ENCODE assay signal across 20 cellular contexts in the genomic region with DNA sequence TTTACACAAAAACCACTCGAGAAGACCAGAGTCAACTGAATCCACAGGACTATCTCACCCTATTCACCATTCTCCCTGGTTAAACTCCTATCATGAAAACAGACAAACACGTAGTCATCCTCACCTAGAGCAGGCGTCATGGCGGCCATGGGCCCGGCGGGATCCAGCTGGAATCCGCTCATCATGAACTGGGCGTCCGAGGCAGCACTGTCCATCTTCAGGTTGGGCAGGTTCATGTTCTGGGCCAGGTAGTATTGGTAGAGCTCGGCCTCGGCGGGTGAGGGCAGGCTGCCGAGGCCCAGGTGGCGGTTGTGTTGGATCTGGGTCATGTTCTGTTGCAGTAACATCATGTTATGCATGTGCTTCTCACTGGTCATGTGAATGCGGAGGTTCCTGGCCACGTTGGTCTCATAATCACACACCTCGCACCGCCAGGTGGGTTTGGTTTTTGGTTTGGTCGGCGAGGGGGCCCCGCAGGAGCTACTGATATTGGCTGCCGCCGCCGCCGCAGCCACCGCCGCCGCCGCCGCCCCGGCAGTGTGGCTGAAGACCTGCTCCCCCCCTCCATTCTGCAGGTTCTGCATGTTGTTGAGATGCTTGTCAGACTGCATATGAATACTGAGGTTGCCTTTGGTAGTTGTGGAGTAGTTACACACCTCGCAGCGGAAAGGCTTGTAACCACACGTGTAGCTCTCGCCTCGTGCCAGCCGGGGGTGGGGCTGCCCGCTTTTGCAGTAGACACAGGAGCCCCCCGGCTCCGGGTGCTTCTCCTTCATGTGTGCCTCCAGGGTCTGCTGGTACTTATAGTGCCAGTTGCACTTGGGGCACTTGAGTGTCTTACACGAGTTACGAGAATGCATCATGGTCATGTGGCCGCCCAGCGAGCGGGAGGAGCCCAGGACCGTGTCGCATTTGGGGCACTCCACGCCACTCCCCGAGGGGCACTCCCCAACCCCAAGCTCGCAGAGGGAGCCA.
DNase-seq lines count a peak whose midpoint lies in the region; ATAC-seq, FAIRE-seq and TF ChIP-seq lines count a peak whose summit lies in the region.
"Had no signal": no experiment of that assay in that cellular context is flagged by ENCODE, and none has a peak within 500 bp of the region (broad histone marks: within the 10 kb centered on the region; RNA-seq: fewer than 3 reads in every experiment).

No MANE protein-coding gene starts in this region.

- H3K4me3 ChIP-seq in HepG2 (replicated peaks in 1 of 3; ENCODE audit: insufficient read depth in 1 of 3, low read depth in 2 of 3, low read length in 3 of 3) = no peak overlapping the region
- H3K4me3 ChIP-seq in right lobe of liver = no peak overlapping the region
- H3K4me3 ChIP-seq: HAP-1 had no signal

- H3K27me3 ChIP-seq in HepG2 (ENCODE audit: control insufficient read depth in 1 of 2, insufficient read depth in 2 of 2, low read length in 2 of 2) = no peaks in the 10 kb centered on the region
- no peaks in the 10 kb centered on the region for H3K27me3 ChIP-seq in right lobe of liver

- H3K9me3 ChIP-seq in HepG2 (ENCODE audit: low read length) = no peaks in the 10 kb centered on the region
- H3K9me3 ChIP-seq in right lobe of liver = no peaks in the 10 kb centered on the region
- H3K9me3 ChIP-seq: HAP-1 had no signal

- H3K27me3 Mint-ChIP-seq in endothelial cell (ENCODE audit: unreplicated experiment) (peaks cover 8% of the 10 kb centered on the region), osteocyte (ENCODE audit: unreplicated experiment) (no peaks in the 10 kb centered on the region)
- H3K27me3 Mint-ChIP-seq: B cell; CD4-positive, alpha-beta T cell had no signal

- no peak for TF ChIP-seq CTCF in HepG2 (CRISPR knock-in tag; IDR thresholded peaks at IDR 0.05)
- TF ChIP-seq CTCF in right lobe of liver (IDR thresholded peaks at IDR 0.05) = no peak
- no peak for TF ChIP-seq CTCF in endothelial cell (IDR thresholded peaks at IDR 0.05; ENCODE audit: unreplicated experiment)
- TF ChIP-seq CTCF in osteocyte (IDR thresholded peaks at IDR 0.05) = no peak

- DNase-seq in HepG2 (ENCODE audit: low spot score) (no peak), right lobe of liver (no peak), endothelial cell (ENCODE audit: low spot score) (no peak), osteocyte (ENCODE audit: extremely low spot score, unreplicated experiment) (no peak), SHP77 treated with DMSO at 0.1 percent for 48 hours (lab: John Stamatoyannopoulos, UW) (no peak)
- no peak for DNase-seq in stimulated activated effector memory CD8-positive, alpha-beta T cell treated with anti-CD3 and anti-CD28 coated beads, Interleukin-12 subunit alpha, Interleukin-12 subunit beta, amount 100 ng/mL, for 72 hours (ENCODE audit: low spot score in 2 of 2)
- DNase-seq in activated T-cell treated with anti-CD3 and anti-CD28 coated beads, Interleukin-2, amount 50 U/mL, for 1 hour = no peak
- DNase-seq: ACHN; C1 segment of cervical spinal cord; Calu3; CD4-positive, alpha-beta T cell; DMS 273 treated with DMSO at 0.1 percent for 48 hours; DMS79 treated with DMSO at 0.1 percent for 48 hours; EL had no signal

- H3K36me3 Mint-ChIP-seq in endothelial cell (ENCODE audit: low read depth, unreplicated experiment) (peaks cover 31% of the 10 kb centered on the region), osteocyte (ENCODE audit: unreplicated experiment) (peaks cover 35% of the 10 kb centered on the region)
- no peaks in the 10 kb centered on the region for H3K36me3 Mint-ChIP-seq in stimulated activated effector memory CD8-positive, alpha-beta T cell treated with anti-CD3 and anti-CD28 coated beads, Interleukin-12 subunit alpha, Interleukin-12 subunit beta, amount 100 ng/mL, for 72 hours

- in situ Hi-C loops in HepG2 (cut with HindIII; ENCODE audit: extremely low pct_ligation_motif_present, low pct_unique_long_range_greater_than_20kb) = no loop called here

- H3K4me1 Mint-ChIP-seq in endothelial cell (ENCODE audit: unreplicated experiment) = no peaks in the 10 kb centered on the region
- peaks cover 53% of the 10 kb centered on the region for H3K4me1 Mint-ChIP-seq in osteocyte (ENCODE audit: unreplicated experiment)
- no peaks in the 10 kb centered on the region for H3K4me1 Mint-ChIP-seq in stimulated activated effector memory CD8-positive, alpha-beta T cell treated with anti-CD3 and anti-CD28 coated beads, Interleukin-12 subunit alpha, Interleukin-12 subunit beta, amount 100 ng/mL, for 72 hours
- H3K4me1 Mint-ChIP-seq: B cell had no signal

- TSS peak; percentile 76 for BruUV-seq in HepG2 (replicated peaks; lab: Mats Ljungman, UMichigan)

- CTCF ChIA-PET in HepG2 (lab: Yijun Ruan, JAX; ENCODE audit: low intra/inter-chr PET ratio, low total read pairs) = no interaction called here

- peaks cover 20% of the 10 kb centered on the region for H3K4me1 ChIP-seq in HepG2 (ENCODE audit: insufficient read depth, low read length)
- H3K4me1 ChIP-seq in right lobe of liver = peaks cover 0 to 4% (median 0%) of the 10 kb centered on the region in 4 donors
- H3K4me1 ChIP-seq: HAP-1 had no signal

- no peak for TF ChIP-seq RAD21 in HepG2 (CRISPR knock-in tag; IDR thresholded peaks at IDR 0.05)

- H3K4me3 Mint-ChIP-seq in endothelial cell (ENCODE audit: unreplicated experiment) (peak overlapping the region; percentile 35), osteocyte (ENCODE audit: unreplicated experiment) (no peak overlapping the region)
- H3K4me3 Mint-ChIP-seq in stimulated activated effector memory CD8-positive, alpha-beta T cell treated with anti-CD3 and anti-CD28 coated beads, Interleukin-12 subunit alpha, Interleukin-12 subunit beta, amount 100 ng/mL, for 72 hours = no peak overlapping the region
- H3K4me3 Mint-ChIP-seq: B cell; CD4-positive, alpha-beta T cell had no signal

- ATAC-seq in HepG2 (no peak), right lobe of liver (no peak), GM21576 (IDR thresholded peaks at IDR 0.05; ENCODE audit: unreplicated experiment) (no peak)
- ATAC-seq in stimulated activated effector memory CD8-positive, alpha-beta T cell treated with anti-CD3 and anti-CD28 coated beads, Interleukin-12 subunit alpha, Interleukin-12 subunit beta, amount 100 ng/mL, for 72 hours = no peak

- peaks cover 24 to 48% of the 10 kb centered on the region in 2 experiments for H3K36me3 ChIP-seq in HepG2 (replicated peaks in 1 of 2; ENCODE audit: control insufficient read depth in 1 of 2, insufficient read depth in 2 of 2, low read length in 2 of 2)
- H3K36me3 ChIP-seq in right lobe of liver = peaks cover 0 to 8% (median 0%) of the 10 kb centered on the region in 4 donors

- intact Hi-C loops in HepG2 (cut with micrococcal nuclease; ENCODE audit: unreplicated experiment) = no loop called here
- intact Hi-C loops in right lobe of liver (cut with DNase I) = loop anchor here in 1 of 2 donors (10.0 kb wide), 1 partner anchor 123 kb away; no protein-coding TSS in a partner anchor

- WGBS in HepG2 (ENCODE audit: low lambda C conversion rate) = 98% methylated on average over 37 of the region's 50 CpGs
- WGBS in right lobe of liver (ENCODE audit: insufficient coverage, low coverage, low lambda C conversion rate, missing lambda C conversion rate) = 89% methylated on average over 1 of the region's 50 CpGs

- POLR2A ChIA-PET in HepG2 (lab: Yijun Ruan, JAX) = interaction anchor here (0.6 kb wide), 1 partner anchor 31 kb away, joined by 3 read pairs; no protein-coding TSS in a partner anchor

- H4K20me1 ChIP-seq in HepG2 (ENCODE audit: insufficient read depth, low read length) = peaks cover 10% of the 10 kb centered on the region; the same call in 1 of the 2 replicates

- TF ChIP-seq POLR2A in HepG2 (IDR thresholded peaks at IDR 0.05; ENCODE audit: insufficient read depth in 1 of 2, low read depth in 2 of 2, low read length in 2 of 2) = no peak
- TF ChIP-seq POLR2A in right lobe of liver (IDR thresholded peaks at IDR 0.05) = no peak

- H3K4me2 ChIP-seq in HepG2 (ENCODE audit: low read depth, low read length) = no peak overlapping the region

- TF ChIP-seq EP300 in HepG2 (IDR thresholded peaks at IDR 0.05; ENCODE audit: low read depth in 2 of 2, low read length in 2 of 2) (no peak), HepG2 (CRISPR knock-in tag; IDR thresholded peaks at IDR 0.05; ENCODE audit: borderline replicate concordance) (no peak)

- H3K9me3 Mint-ChIP-seq in endothelial cell (ENCODE audit: unreplicated experiment) (no peaks in the 10 kb centered on the region), osteocyte (ENCODE audit: unreplicated experiment) (no peaks in the 10 kb centered on the region)
- H3K9me3 Mint-ChIP-seq in stimulated activated effector memory CD8-positive, alpha-beta T cell treated with anti-CD3 and anti-CD28 coated beads, Interleukin-12 subunit alpha, Interleukin-12 subunit beta, amount 100 ng/mL, for 72 hours = peaks cover 3% of the 10 kb centered on the region
- H3K9me3 Mint-ChIP-seq: CD4-positive, alpha-beta T cell had no signal

- H3K27ac Mint-ChIP-seq in endothelial cell (ENCODE audit: unreplicated experiment) = no peak overlapping the region
- peak overlapping the region; percentile 52 for H3K27ac Mint-ChIP-seq in osteocyte (ENCODE audit: unreplicated experiment)
- H3K27ac Mint-ChIP-seq in stimulated activated effector memory CD8-positive, alpha-beta T cell treated with anti-CD3 and anti-CD28 coated beads, Interleukin-12 subunit alpha, Interleukin-12 subunit beta, amount 100 ng/mL, for 72 hours = no peak overlapping the region
- H3K27ac Mint-ChIP-seq: B cell; CD4-positive, alpha-beta T cell had no signal

- FAIRE-seq in HepG2 (lab: Jason Lieb, UNC) = no peak
- FAIRE-seq: G401.6, GM12892, H1 had no signal

- H3K9ac ChIP-seq in HepG2 (ENCODE audit: insufficient read depth, low read depth, low read length) = no peak overlapping the region

- H3K27ac ChIP-seq in HepG2 (ENCODE audit: extremely low read length, insufficient read depth, low read length) (no peak overlapping the region), right lobe of liver (no peak overlapping the region)

- no peak overlapping the region for H2AFZ ChIP-seq in HepG2 (ENCODE audit: low read length)

- peaks cover 24% of the 10 kb centered on the region for H3K79me2 ChIP-seq in HepG2 (ENCODE audit: insufficient read depth, low read length)

TF ChIP-seq in HepG2, 621 proteins besides CTCF, POLR2A, EP300 and RAD21 (continues in another document):
- no peak for TF ChIP-seq ZNF569 (CRISPR knock-in tag; IDR thresholded peaks at IDR 0.05; ENCODE audit: borderline replicate concordance)
